ENCODE assay signal across 8 cellular contexts in the genomic region with DNA sequence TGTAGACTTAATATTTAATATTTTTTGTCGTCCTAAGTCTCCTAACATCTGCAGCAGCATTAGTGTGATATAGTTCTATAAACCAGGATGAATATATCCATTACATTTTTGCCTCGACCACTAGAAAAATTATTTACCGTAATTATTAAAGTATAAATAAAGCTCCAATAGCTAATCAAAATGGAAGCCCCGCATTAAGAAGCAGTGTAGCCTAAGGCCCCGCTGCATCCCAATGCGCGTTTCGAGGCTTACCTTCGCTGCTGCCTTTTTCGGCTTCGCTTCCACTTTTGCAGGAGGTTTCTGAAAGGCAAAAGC. TPM values are rescaled to one million over a fixed set of nuclear protein-coding genes. Genes with fewer than 3 reads are reported as not detected.
DNase-seq lines count a peak whose midpoint lies in the region; ATAC-seq and TF ChIP-seq lines count a peak whose summit lies in the region.

No MANE protein-coding gene starts in this region.

- no peaks in the 10 kb centered on the region for H3K27me3 Mint-ChIP-seq in neural crest cell (ENCODE audit: low read depth)

- no peaks in the 10 kb centered on the region for H3K9me3 Mint-ChIP-seq in neural crest cell

- DNase-seq in NCI-H524 (lab: John Stamatoyannopoulos, UW), result peak; percentile 29 to 57
- no peak for DNase-seq in NCI-H524 treated with DMSO at 0.1 percent for 48 hours (lab: John Stamatoyannopoulos, UW)
- DNase-seq in NT2/D1 (ENCODE audit: low read depth, low spot score), result no peak
- DNase-seq in neural crest cell (ENCODE audit: low read depth, low spot score), result no peak
- no peak for DNase-seq in pons (ENCODE audit: low spot score)
- DNase-seq in NCI-H510A (lab: John Stamatoyannopoulos, UW), result no peak

- ATAC-seq in GM18907 (IDR thresholded peaks at IDR 0.05; ENCODE audit: unreplicated experiment), result no peak

- H3K9ac ChIP-seq in NT2/D1 (ENCODE audit: insufficient read length, low read depth), result peak overlapping the region; percentile 96

- H3K9me3 ChIP-seq in NT2/D1 (ENCODE audit: insufficient read depth, low read length) (no peaks in the 10 kb centered on the region), ectodermal cell (ENCODE audit: control insufficient read depth, low read length) (no peaks in the 10 kb centered on the region)

- peaks cover 30% of the 10 kb centered on the region for H3K36me3 Mint-ChIP-seq in neural crest cell (ENCODE audit: low read depth)

- peaks cover 52% of the 10 kb centered on the region for H3K4me1 Mint-ChIP-seq in neural crest cell

- peak overlapping the region; percentile 95 for H3K27ac ChIP-seq in ectodermal cell (ENCODE audit: insufficient read depth, low read depth, low read length, poor library complexity, severe bottlenecking)

- H3K36me3 ChIP-seq in NT2/D1 (ENCODE audit: insufficient read depth, insufficient read length, low read length), result peaks cover 53% of the 10 kb centered on the region
- H3K36me3 ChIP-seq in ectodermal cell (ENCODE audit: control insufficient read depth, insufficient read depth, low read length), result peaks cover 18% of the 10 kb centered on the region

- peaks cover 13% of the 10 kb centered on the region for H3K4me1 ChIP-seq in NT2/D1 (ENCODE audit: insufficient read depth, insufficient read length)
- peaks cover 20% of the 10 kb centered on the region for H3K4me1 ChIP-seq in ectodermal cell (ENCODE audit: control insufficient read depth, insufficient read depth, low read length)

- H3K4me3 Mint-ChIP-seq in neural crest cell, result peak overlapping the region; percentile 98

- TF ChIP-seq CTCF in neural crest cell (conservative IDR thresholded peaks at IDR 0.05), result no peak

- peak overlapping the region; percentile 98 for H3K27ac Mint-ChIP-seq in neural crest cell (ENCODE audit: unreplicated experiment)

- 0 to 1% methylated on average over 8 to 9 of the region's 11 CpGs for WGBS in ectodermal cell, 2 experiments

- H3K27me3 ChIP-seq in NT2/D1 (ENCODE audit: insufficient read depth, insufficient read length), result no peaks in the 10 kb centered on the region
- no peaks in the 10 kb centered on the region for H3K27me3 ChIP-seq in ectodermal cell (ENCODE audit: control insufficient read depth, insufficient read depth, low read length, poor library complexity, severe bottlenecking)

- H3K4me3 ChIP-seq in NT2/D1 (ENCODE audit: insufficient read length, low read depth), result peak overlapping the region; percentile 84
- peak overlapping the region; percentile 98 for H3K4me3 ChIP-seq in ectodermal cell (ENCODE audit: insufficient read depth, low read depth, low read length)

RNA-seq across cellular contexts. Expression of gene HMGN1, which starts 0.9 kb away (rescaled TPM):
- 558 TPM for polyA plus RNA-seq in ectodermal cell (2013, experiment 1 of 4)
- 551 TPM for polyA plus RNA-seq in ectodermal cell (2013, experiment 2 of 4)
- 530 TPM for polyA plus RNA-seq in ectodermal cell (2013, experiment 3 of 4)
- 559 TPM for polyA plus RNA-seq in ectodermal cell (2013, experiment 4 of 4)
- total RNA-seq in neural crest cell, result 581 and 589 TPM in 2 replicates

RNA-seq across cellular contexts. Expression of gene BRWD1, which starts 34.6 kb away (rescaled TPM):
- polyA plus RNA-seq in ectodermal cell (2013, experiment 1 of 4), result 27.2 TPM
- polyA plus RNA-seq in ectodermal cell (2013, experiment 2 of 4), result 31.7 TPM
- polyA plus RNA-seq in ectodermal cell (2013, experiment 3 of 4), result 26.0 TPM
- polyA plus RNA-seq in ectodermal cell (2013, experiment 4 of 4), result 33.3 TPM
- 38.4 and 42.8 TPM in 2 replicates for total RNA-seq in neural crest cell

Comparison
In these comparisons a context has a peak if more than half of its experiments do, and no peak if none do; other contexts are left out.
1. DNase-seq: peak in NCI-H524 (2 of 2); none in NCI-H524 treated with DMSO at 0.1 percent for 48 hours (single experiment), NT2/D1 (single experiment), neural crest cell (single experiment), pons (single experiment) and NCI-H510A (single experiment).